Comparison of ENCODE assay signal across 1 cellular context in genomic region chr17:77140166-77140877, GRCh38.
TF ChIP-seq lines count a peak whose summit lies in the region.

No MANE protein-coding gene starts in this region.

TF ChIP-seq in GM12878, 131 proteins besides CTCF, POLR2A, EP300 and RAD21 (continued from another document and continues in another):
- TF ChIP-seq E4F1 (IDR thresholded peaks at IDR 0.05; ENCODE audit: borderline replicate concordance, partially characterized antibody), result no peak
- peak; percentile 48 for TF ChIP-seq KLF5 (IDR thresholded peaks at IDR 0.05; ENCODE audit: partially characterized antibody)
- TF ChIP-seq GABPA (IDR thresholded peaks at IDR 0.05; ENCODE audit: low read depth), result no peak
- TF ChIP-seq ATF7 (IDR thresholded peaks at IDR 0.05; ENCODE audit: low read depth), result no peak
- TF ChIP-seq RELA (IDR thresholded peaks at IDR 0.05; ENCODE audit: borderline replicate concordance, partially characterized antibody), result peak; percentile 76
- peak; percentile 59; the same call in 1 of the 2 replicates for TF ChIP-seq TCF12 (IDR thresholded peaks at IDR 0.05; ENCODE audit: low read depth, low read length)
- no peak; the same call in 1 of the 2 replicates for TF ChIP-seq ZBTB40 (IDR thresholded peaks at IDR 0.05; ENCODE audit: borderline replicate concordance)
- no peak; the same call in 1 of the 2 replicates for TF ChIP-seq POLR2AphosphoS2 (IDR thresholded peaks at IDR 0.05; ENCODE audit: low read depth, low read length)
- no peak for TF ChIP-seq IRF4 (IDR thresholded peaks at IDR 0.05; ENCODE audit: low read depth, low read length)
- no peak for TF ChIP-seq STAT3 (IDR thresholded peaks at IDR 0.05; ENCODE audit: low read depth, low read length)
- peak; percentile 97 for TF ChIP-seq GATAD2B (conservative IDR thresholded peaks at IDR 0.05; ENCODE audit: low read depth)
- peak; percentile 90 for TF ChIP-seq NBN (IDR thresholded peaks at IDR 0.05)
- peak; percentile 81 for TF ChIP-seq MTA2 (IDR thresholded peaks at IDR 0.05; ENCODE audit: low read depth)
- no peak; the same call in 1 of the 2 replicates for TF ChIP-seq TCF3 (IDR thresholded peaks at IDR 0.05; ENCODE audit: borderline replicate concordance, insufficient read depth, low read depth, low read length)
- TF ChIP-seq PKNOX1 (IDR thresholded peaks at IDR 0.05), result no peak
- TF ChIP-seq EGR1 (IDR thresholded peaks at IDR 0.05; ENCODE audit: borderline replicate concordance in 1 of 2, low read depth in 2 of 2, low read length in 2 of 2), result peak in 1 of 2 experiments; percentile 96; a peak in 2 of 3 replicates
- TF ChIP-seq PBX3 (IDR thresholded peaks at IDR 0.05; ENCODE audit: insufficient replicate concordance, low read depth, low read length), result no peak
- no peak for TF ChIP-seq HCFC1 (IDR thresholded peaks at IDR 0.05; ENCODE audit: low read length)
- 0 out of 2 replicates have a peak, but pooled peaks have one; percentile 36 for TF ChIP-seq BCL11A (IDR thresholded peaks at IDR 0.05; ENCODE audit: low read depth, low read length)
- peak; percentile 56 for TF ChIP-seq MXI1 (IDR thresholded peaks at IDR 0.05; ENCODE audit: low read depth, low read length)
- TF ChIP-seq MAX (IDR thresholded peaks at IDR 0.05; ENCODE audit: low read depth, low read length), result peak; percentile 85
- TF ChIP-seq NR2C1 (IDR thresholded peaks at IDR 0.05), result no peak
- TF ChIP-seq, protein P1, sequence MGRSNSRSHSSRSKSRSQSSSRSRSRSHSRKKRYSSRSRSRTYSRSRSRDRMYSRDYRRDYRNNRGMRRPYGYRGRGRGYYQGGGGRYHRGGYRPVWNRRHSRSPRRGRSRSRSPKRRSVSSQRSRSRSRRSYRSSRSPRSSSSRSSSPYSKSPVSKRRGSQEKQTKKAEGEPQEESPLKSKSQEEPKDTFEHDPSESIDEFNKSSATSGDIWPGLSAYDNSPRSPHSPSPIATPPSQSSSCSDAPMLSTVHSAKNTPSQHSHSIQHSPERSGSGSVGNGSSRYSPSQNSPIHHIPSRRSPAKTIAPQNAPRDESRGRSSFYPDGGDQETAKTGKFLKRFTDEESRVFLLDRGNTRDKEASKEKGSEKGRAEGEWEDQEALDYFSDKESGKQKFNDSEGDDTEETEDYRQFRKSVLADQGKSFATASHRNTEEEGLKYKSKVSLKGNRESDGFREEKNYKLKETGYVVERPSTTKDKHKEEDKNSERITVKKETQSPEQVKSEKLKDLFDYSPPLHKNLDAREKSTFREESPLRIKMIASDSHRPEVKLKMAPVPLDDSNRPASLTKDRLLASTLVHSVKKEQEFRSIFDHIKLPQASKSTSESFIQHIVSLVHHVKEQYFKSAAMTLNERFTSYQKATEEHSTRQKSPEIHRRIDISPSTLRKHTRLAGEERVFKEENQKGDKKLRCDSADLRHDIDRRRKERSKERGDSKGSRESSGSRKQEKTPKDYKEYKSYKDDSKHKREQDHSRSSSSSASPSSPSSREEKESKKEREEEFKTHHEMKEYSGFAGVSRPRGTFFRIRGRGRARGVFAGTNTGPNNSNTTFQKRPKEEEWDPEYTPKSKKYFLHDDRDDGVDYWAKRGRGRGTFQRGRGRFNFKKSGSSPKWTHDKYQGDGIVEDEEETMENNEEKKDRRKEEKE (IDR thresholded peaks at IDR 0.05), result no peak
- no peak for TF ChIP-seq NFXL1 (IDR thresholded peaks at IDR 0.05; ENCODE audit: borderline replicate concordance)
- TF ChIP-seq DPF2 (IDR thresholded peaks at IDR 0.05), result peak; percentile 94
- TF ChIP-seq WRNIP1 (IDR thresholded peaks at IDR 0.05; ENCODE audit: borderline replicate concordance, low read depth, low read length), result no peak
- TF ChIP-seq, protein P2, sequence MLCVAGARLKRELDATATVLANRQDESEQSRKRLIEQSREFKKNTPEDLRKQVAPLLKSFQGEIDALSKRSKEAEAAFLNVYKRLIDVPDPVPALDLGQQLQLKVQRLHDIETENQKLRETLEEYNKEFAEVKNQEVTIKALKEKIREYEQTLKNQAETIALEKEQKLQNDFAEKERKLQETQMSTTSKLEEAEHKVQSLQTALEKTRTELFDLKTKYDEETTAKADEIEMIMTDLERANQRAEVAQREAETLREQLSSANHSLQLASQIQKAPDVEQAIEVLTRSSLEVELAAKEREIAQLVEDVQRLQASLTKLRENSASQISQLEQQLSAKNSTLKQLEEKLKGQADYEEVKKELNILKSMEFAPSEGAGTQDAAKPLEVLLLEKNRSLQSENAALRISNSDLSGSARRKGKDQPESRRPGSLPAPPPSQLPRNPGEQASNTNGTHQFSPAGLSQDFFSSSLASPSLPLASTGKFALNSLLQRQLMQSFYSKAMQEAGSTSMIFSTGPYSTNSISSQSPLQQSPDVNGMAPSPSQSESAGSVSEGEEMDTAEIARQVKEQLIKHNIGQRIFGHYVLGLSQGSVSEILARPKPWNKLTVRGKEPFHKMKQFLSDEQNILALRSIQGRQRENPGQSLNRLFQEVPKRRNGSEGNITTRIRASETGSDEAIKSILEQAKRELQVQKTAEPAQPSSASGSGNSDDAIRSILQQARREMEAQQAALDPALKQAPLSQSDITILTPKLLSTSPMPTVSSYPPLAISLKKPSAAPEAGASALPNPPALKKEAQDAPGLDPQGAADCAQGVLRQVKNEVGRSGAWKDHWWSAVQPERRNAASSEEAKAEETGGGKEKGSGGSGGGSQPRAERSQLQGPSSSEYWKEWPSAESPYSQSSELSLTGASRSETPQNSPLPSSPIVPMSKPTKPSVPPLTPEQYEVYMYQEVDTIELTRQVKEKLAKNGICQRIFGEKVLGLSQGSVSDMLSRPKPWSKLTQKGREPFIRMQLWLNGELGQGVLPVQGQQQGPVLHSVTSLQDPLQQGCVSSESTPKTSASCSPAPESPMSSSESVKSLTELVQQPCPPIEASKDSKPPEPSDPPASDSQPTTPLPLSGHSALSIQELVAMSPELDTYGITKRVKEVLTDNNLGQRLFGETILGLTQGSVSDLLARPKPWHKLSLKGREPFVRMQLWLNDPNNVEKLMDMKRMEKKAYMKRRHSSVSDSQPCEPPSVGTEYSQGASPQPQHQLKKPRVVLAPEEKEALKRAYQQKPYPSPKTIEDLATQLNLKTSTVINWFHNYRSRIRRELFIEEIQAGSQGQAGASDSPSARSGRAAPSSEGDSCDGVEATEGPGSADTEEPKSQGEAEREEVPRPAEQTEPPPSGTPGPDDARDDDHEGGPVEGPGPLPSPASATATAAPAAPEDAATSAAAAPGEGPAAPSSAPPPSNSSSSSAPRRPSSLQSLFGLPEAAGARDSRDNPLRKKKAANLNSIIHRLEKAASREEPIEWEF (IDR thresholded peaks at IDR 0.05; ENCODE audit: insufficient replicate concordance, low read depth, low read length), result no peak
- no peak for TF ChIP-seq MTA3 (IDR thresholded peaks at IDR 0.05; ENCODE audit: borderline replicate concordance, low read length)
- TF ChIP-seq FOXM1 (IDR thresholded peaks at IDR 0.05; ENCODE audit: low read depth, low read length), result no peak
- TF ChIP-seq CHD4 (IDR thresholded peaks at IDR 0.05), result no peak
- no peak for TF ChIP-seq EZH2 (IDR thresholded peaks at IDR 0.05; ENCODE audit: borderline replicate concordance, control insufficient read depth, low read depth, low read length)
- no peak for TF ChIP-seq BRCA1 (IDR thresholded peaks at IDR 0.05; ENCODE audit: low read depth, low read length)
- TF ChIP-seq STAT1 (conservative IDR thresholded peaks at IDR 0.05), result 0 out of 2 replicates have a peak, but pooled peaks have one; percentile 44
- no peak for TF ChIP-seq USF2 (IDR thresholded peaks at IDR 0.05; ENCODE audit: borderline replicate concordance, low read depth, low read length)
- peak; percentile 55; the same call in 1 of the 2 replicates for TF ChIP-seq NKRF (conservative IDR thresholded peaks at IDR 0.05)
- TF ChIP-seq CBX5 (IDR thresholded peaks at IDR 0.05; ENCODE audit: low read depth), result no peak
